ENCODE assay signal across 14 cellular contexts in genomic region chr2:168233726-168234406, GRCh38. TPM values are rescaled to one million over a fixed set of nuclear protein-coding genes. Genes with fewer than 3 reads are reported as not detected.
A peak's percentile ranks its signal among the peaks of the same experiment; 100 is the strongest.
DNase-seq lines count a peak whose midpoint lies in the region; ATAC-seq and TF ChIP-seq lines count a peak whose summit lies in the region.
"Had no signal": no experiment of that assay in that cellular context is flagged by ENCODE, and none has a peak within 500 bp of the region (broad histone marks: within the 10 kb centered on the region; RNA-seq: fewer than 3 reads in every experiment).

No MANE protein-coding gene starts in this region.

- no peaks in the 10 kb centered on the region for H3K27me3 Mint-ChIP-seq in Calu3 (ENCODE audit: unreplicated experiment)
- no peaks in the 10 kb centered on the region for H3K27me3 Mint-ChIP-seq in central memory CD8-positive, alpha-beta T cell
- H3K27me3 Mint-ChIP-seq: stimulated activated naive B cell treated with anti-CD40 and anti-IgM and Interleukin-4, amounts not matched to agents 10 μg/mL and 1 μg/mL and 100 μg/mL, for 72 hours had no signal

- peak overlapping the region; percentile 46 for H3K27ac Mint-ChIP-seq in Calu3 (ENCODE audit: unreplicated experiment)
- H3K27ac Mint-ChIP-seq in central memory CD8-positive, alpha-beta T cell (ENCODE audit: low read depth) = no peak overlapping the region
- H3K27ac Mint-ChIP-seq: neural progenitor cell; stimulated activated naive B cell treated with anti-CD40 and anti-IgM and Interleukin-4, amounts not matched to agents 10 μg/mL and 1 μg/mL and 100 μg/mL, for 72 hours had no signal

- peaks cover 30% of the 10 kb centered on the region for H3K4me1 Mint-ChIP-seq in Calu3 (ENCODE audit: low read depth, unreplicated experiment)
- peaks cover 41% of the 10 kb centered on the region for H3K4me1 Mint-ChIP-seq in central memory CD8-positive, alpha-beta T cell
- H3K4me1 Mint-ChIP-seq: neural progenitor cell had no signal

- H3K9me3 ChIP-seq in osteoblast (ENCODE audit: low read depth, low read length) = no peaks in the 10 kb centered on the region

- intact Hi-C loops in Calu3 (cut with micrococcal nuclease; ENCODE audit: unreplicated experiment) = no loop called here

- H3K4me2 ChIP-seq in osteoblast (ENCODE audit: insufficient read depth, low read length) = peak overlapping the region; percentile 64
- H3K4me2 ChIP-seq: neural progenitor cell had no signal

- no TSS peak for BruUV-seq in Calu3 (replicated peaks; lab: Mats Ljungman, UMichigan)

- ATAC-seq in SK-N-SH treated with all-trans-retinoic acid at 6 μM for 48 hours = peak; percentile 77
- no peak for ATAC-seq in central memory CD8-positive, alpha-beta T cell (replicated peaks; ENCODE audit: extremely low read depth, poor library complexity, severe bottlenecking)
- no peak for ATAC-seq in GM19328 (IDR thresholded peaks at IDR 0.05; ENCODE audit: unreplicated experiment)
- ATAC-seq: Right ventricle myocardium inferior; stimulated activated naive B cell treated with anti-CD40 and anti-IgM and Interleukin-4, amounts not matched to agents 10 μg/mL and 1 μg/mL and 100 μg/mL, for 72 hours had no signal

- no peaks in the 10 kb centered on the region for H3K27me3 ChIP-seq in osteoblast (ENCODE audit: insufficient read depth, low read length)
- H3K27me3 ChIP-seq: neural progenitor cell had no signal

- peaks cover 52% of the 10 kb centered on the region for H3K79me2 ChIP-seq in osteoblast (ENCODE audit: insufficient read depth, low read length)

- no peaks in the 10 kb centered on the region for H4K20me1 ChIP-seq in osteoblast (ENCODE audit: insufficient read depth, low read length)

- TF ChIP-seq CTCF in Calu3 (IDR thresholded peaks at IDR 0.05; ENCODE audit: unreplicated experiment) (no peak), osteoblast (IDR thresholded peaks at IDR 0.05; ENCODE audit: extremely low read depth, low read depth, low read length) (no peak)

- H3K4me3 Mint-ChIP-seq in Calu3 (ENCODE audit: low read depth, unreplicated experiment) = no peak overlapping the region
- H3K4me3 Mint-ChIP-seq in central memory CD8-positive, alpha-beta T cell = peak overlapping the region; percentile 12
- H3K4me3 Mint-ChIP-seq: neural progenitor cell; stimulated activated naive B cell treated with anti-CD40 and anti-IgM and Interleukin-4, amounts not matched to agents 10 μg/mL and 1 μg/mL and 100 μg/mL, for 72 hours had no signal

- peaks cover 36% of the 10 kb centered on the region for H3K36me3 Mint-ChIP-seq in Calu3 (ENCODE audit: insufficient read depth, unreplicated experiment)
- H3K36me3 Mint-ChIP-seq in central memory CD8-positive, alpha-beta T cell (ENCODE audit: insufficient read depth) = peaks cover 8% of the 10 kb centered on the region

- H3K4me3 ChIP-seq in osteoblast (ENCODE audit: insufficient read depth, low read length) = peak overlapping the region; percentile 7
- H3K4me3 ChIP-seq: neural progenitor cell had no signal

- no peaks in the 10 kb centered on the region for H3K9me3 Mint-ChIP-seq in Calu3 (ENCODE audit: low read depth, unreplicated experiment)
- H3K9me3 Mint-ChIP-seq in central memory CD8-positive, alpha-beta T cell = no peaks in the 10 kb centered on the region

- H3K36me3 ChIP-seq in osteoblast (ENCODE audit: insufficient read depth, low read length) = no peaks in the 10 kb centered on the region
- H3K36me3 ChIP-seq: neural progenitor cell had no signal

- peaks cover 22% of the 10 kb centered on the region for H3K4me1 ChIP-seq in osteoblast (ENCODE audit: insufficient read depth, low read length)
- H3K4me1 ChIP-seq: neural progenitor cell had no signal

- H3K27ac ChIP-seq in osteoblast (ENCODE audit: low read depth, low read length) = peak overlapping the region; percentile 63
- H3K27ac ChIP-seq: C4-2B, neural progenitor cell had no signal

- no peak overlapping the region for H2AFZ ChIP-seq in osteoblast (ENCODE audit: low read length)
- H2AFZ ChIP-seq: neural progenitor cell had no signal

- CTCF ChIA-PET in Calu3 (lab: Charles Lee) = no interaction called here

- no peak for DNase-seq in Calu3
- no peak for DNase-seq in central memory CD8-positive, alpha-beta T cell (ENCODE audit: low spot score in 2 of 2)
- no peak for DNase-seq in osteoblast (ENCODE audit: insufficient read length, low spot score, missing footprints)
- no peak for DNase-seq in NCI-H2107 treated with DMSO at 0.1 percent for 48 hours (lab: John Stamatoyannopoulos, UW; ENCODE audit: unreplicated experiment)
- DNase-seq in A172 (ENCODE audit: low spot score) = no peak
- DNase-seq: DND-41; NCI-H1092 treated with DMSO at 0.1 percent for 48 hours; NK-92 treated with Interleukin-12 subunit alpha and Interleukin-12 subunit beta, amount 100 ng/mL, for 24 hours; stimulated activated naive B cell treated with anti-CD40 and anti-IgM and Interleukin-4, amounts not matched to agents 10 μg/mL and 1 μg/mL and 100 μg/mL, for 72 hours had no signal

TF ChIP-seq in SK-N-SH treated with all-trans-retinoic acid at 6 μM for 48 hours, 23 proteins besides CTCF, POLR2A, EP300 and RAD21:
- TF ChIP-seq ARNTL (CRISPR knock-in tag; IDR thresholded peaks at IDR 0.05; ENCODE audit: borderline replicate concordance, low read depth) = no peak
- TF ChIP-seq OSR1 (CRISPR knock-in tag; IDR thresholded peaks at IDR 0.05) = no peak
- no peak for TF ChIP-seq ESRRG (CRISPR knock-in tag; IDR thresholded peaks at IDR 0.05)
- no peak for TF ChIP-seq ZNF70 (CRISPR knock-in tag; IDR thresholded peaks at IDR 0.05)
- TF ChIP-seq ZNF565 (CRISPR knock-in tag; conservative IDR thresholded peaks at IDR 0.05; ENCODE audit: low read depth) = no peak
- no peak for TF ChIP-seq ZC3H10 (CRISPR knock-in tag; IDR thresholded peaks at IDR 0.05)
- no peak for TF ChIP-seq ISL1 (CRISPR knock-in tag; IDR thresholded peaks at IDR 0.05)
- TF ChIP-seq GLIS3 (CRISPR knock-in tag; IDR thresholded peaks at IDR 0.05) = no peak
- TF ChIP-seq CREB5 (CRISPR knock-in tag; IDR thresholded peaks at IDR 0.05; ENCODE audit: low read depth) = no peak
- no peak for TF ChIP-seq ZFP30 (CRISPR knock-in tag; IDR thresholded peaks at IDR 0.05)
- no peak for TF ChIP-seq SNAI2 (CRISPR knock-in tag; IDR thresholded peaks at IDR 0.05)
- TF ChIP-seq RARB (CRISPR knock-in tag; IDR thresholded peaks at IDR 0.05) = no peak
- no peak for TF ChIP-seq TOX (CRISPR knock-in tag; IDR thresholded peaks at IDR 0.05; ENCODE audit: borderline replicate concordance)
- TF ChIP-seq BACH2 (CRISPR knock-in tag; IDR thresholded peaks at IDR 0.05; ENCODE audit: borderline replicate concordance) = no peak

RNA-seq across cellular contexts. Expression of gene STK39, which starts 13.5 kb away (rescaled TPM):
- 100 and 110 TPM in 2 replicates for total RNA-seq in Calu3 (2022)
- total RNA-seq in osteoblast = 18.1 and 20.9 TPM in 2 replicates
- total RNA-seq in A172 (2014; rRNA removed; shearing (Covaris generic)) = 35.3 and 37.5 TPM in 2 replicates
